29 cellular contexts compared by ENCODE assay signal in genomic region chr2:23915327-23915726, GRCh38.
"Had no signal": no experiment of that assay in that cellular context is flagged by ENCODE, and none has a peak within 500 bp of the region (broad histone marks: within the 10 kb centered on the region; RNA-seq: fewer than 3 reads in every experiment).

No MANE protein-coding gene starts in this region.

- H3K4me1 ChIP-seq: right lobe of liver, testis had no signal

- H3K9me3 ChIP-seq: left ventricle myocardium inferior, neutrophil, right atrium auricular region, right lobe of liver, testis, thyroid gland, transverse colon, upper lobe of left lung, vagina had no signal

- H3K27me3 ChIP-seq: neural progenitor cell, neutrophil, right atrium auricular region, right lobe of liver, testis, thyroid gland, transverse colon, upper lobe of left lung, vagina had no signal

- H3K36me3 ChIP-seq: left ventricle myocardium inferior, neural progenitor cell, neutrophil, right atrium auricular region, right lobe of liver, thyroid gland, transverse colon, upper lobe of left lung, vagina had no signal

- H3K4me3 ChIP-seq: left ventricle myocardium inferior, lung, neural progenitor cell, right atrium auricular region, right lobe of liver, smooth muscle cell, testis, thyroid gland, transverse colon, upper lobe of left lung, vagina had no signal

- ATAC-seq: left colon; natural killer cell; right lobe of liver; stimulated activated memory B cell treated with anti-CD40 and anti-IgM and Interleukin-4, amounts not matched to agents 10 μg/mL and 1 μg/mL and 100 μg/mL, for 72 hours; stimulated activated naive CD8-positive, alpha-beta T cell treated with anti-CD3 and anti-CD28 coated beads, Interleukin-15, amount 100 ng/mL, for 72 hours had no signal

- H3K27ac ChIP-seq: left ventricle myocardium inferior, neural progenitor cell, neutrophil, parathyroid adenoma, right atrium auricular region, right lobe of liver, testis, thyroid gland, transverse colon, upper lobe of left lung, vagina had no signal

- DNase-seq: hypothalamus; immature natural killer cell; kidney; left colon; left ventricle myocardium inferior; mesendoderm; naive B cell; natural killer cell; nephron progenitor cell; occipital lobe; right lobe of liver; stimulated activated CD4-positive, alpha-beta T cell treated with anti-CD3 and anti-CD28 coated beads, Interleukin-1b, Interleukin-23, amount 100 ng/mL, for 48 hours; stimulated activated CD4-positive, alpha-beta T cell treated with anti-CD3 and anti-CD28 coated beads, Interleukin-2, amount 100 ng/mL, for 48 hours; stimulated activated CD4-positive, alpha-beta T cell treated with anti-CD3 and anti-CD28 coated beads, Interleukin-4, amount 100 ng/mL, for 4 hours; stimulated activated CD8-positive, alpha-beta memory T cell treated with anti-CD3 and anti-CD28 coated beads, Interleukin-4, amount 100 ng/mL, for 48 hours; stimulated activated naive CD4-positive, alpha-beta T cell treated with Interleukin-2 at 50 U/mL for 16 hours; stimulated activated naive CD8-positive, alpha-beta T cell treated with anti-CD3 and anti-CD28 coated beads, Interleukin-15, amount 100 ng/mL, for 72 hours; testis; thyroid gland; transverse colon; upper lobe of left lung had no signal
